In the genomic region with DNA sequence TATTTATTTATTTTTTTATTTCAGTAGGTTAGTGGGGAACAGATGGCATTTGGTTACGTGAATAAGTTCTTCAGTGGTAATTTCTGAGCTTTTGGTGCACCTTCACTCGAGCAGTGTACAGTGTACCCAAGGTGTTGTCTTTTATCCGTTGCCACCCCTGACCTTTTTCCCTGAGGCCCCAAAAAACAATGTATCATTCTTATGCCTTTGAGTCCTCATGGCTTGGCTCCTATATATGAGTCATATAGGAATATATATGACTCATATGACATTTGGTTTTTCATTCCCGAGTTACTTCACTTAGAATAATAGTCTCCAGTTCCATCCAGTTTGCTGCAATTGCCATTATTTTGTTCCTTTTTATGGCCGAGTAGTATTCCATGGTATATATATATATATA, we compare ENCODE assay signal across 1 cellular context.
TF ChIP-seq lines count a peak whose summit lies in the region.

No MANE protein-coding gene starts in this region.

TF ChIP-seq in endothelial cell of umbilical vein, 7 proteins besides CTCF, POLR2A, EP300 and RAD21:
- TF ChIP-seq GATA2 (IDR thresholded peaks at IDR 0.05; ENCODE audit: insufficient read depth, insufficient read length, low read depth, low read length) (no peak), JUN (IDR thresholded peaks at IDR 0.05; ENCODE audit: borderline replicate concordance, insufficient read depth, insufficient read length, low read depth) (peak; percentile 38), EZH2 (IDR thresholded peaks at IDR 0.05; ENCODE audit: borderline replicate concordance, low read depth, low read length, severe bottlenecking) (no peak), FOS (IDR thresholded peaks at IDR 0.05; ENCODE audit: borderline replicate concordance, insufficient read depth, low read length) (peak; percentile 64), MYC (IDR thresholded peaks at IDR 0.05; ENCODE audit: low read depth, low read length) (no peak), MAX (IDR thresholded peaks at IDR 0.05; ENCODE audit: insufficient read depth, insufficient read length) (no peak), POLR2AphosphoS5 (IDR thresholded peaks at IDR 0.05; ENCODE audit: insufficient read depth, low read depth, low read length) (no peak)
TF ChIP-seq in endothelial cell of umbilical vein: peak in this region for 2.
